36 cellular contexts compared by ENCODE assay signal in genomic region chr4:19772581-19772980, GRCh38.
"Had no signal": no experiment of that assay in that cellular context is flagged by ENCODE, and none has a peak within 500 bp of the region (broad histone marks: within the 10 kb centered on the region; RNA-seq: fewer than 3 reads in every experiment).

No MANE protein-coding gene starts in this region.

- H3K27ac ChIP-seq: ascending aorta, cardiac muscle cell, VCaP had no signal

- H3K27me3 Mint-ChIP-seq: activated B cell treated with CpG ODN at 0.5 μM for 24 hours; activated CD4-positive, alpha-beta memory T cell treated with anti-CD3 and anti-CD28 coated beads for 36 hours; activated CD4-positive, alpha-beta T cell treated with anti-CD3 and anti-CD28 coated beads, Interleukin-2, amount 10 ng/mL, durations not matched to agents 24 days and 14 days; activated CD8-positive, alpha-beta T cell treated with anti-CD3 and anti-CD28 coated beads for 36 hours; activated naive CD8-positive, alpha-beta T cell treated with anti-CD3 and anti-CD28 coated beads for 36 hours; activated T-helper 17 cell treated with anti-CD3 and anti-CD28 coated beads, Interleukin-2, amount 50 U/mL, for 72 hours; brain; central memory CD8-positive, alpha-beta T cell had no signal

- ATAC-seq: activated CD8-positive, alpha-beta T cell treated with anti-CD3 and anti-CD28 coated beads for 36 hours; activated naive CD4-positive, alpha-beta T cell treated with anti-CD3 and anti-CD28 coated beads, Interleukin-2, amount 50 U/mL, for 72 hours; activated T-cell treated with anti-CD3 and anti-CD28 coated beads, Interleukin-2, amount 50 U/mL, for 4 hours; activated T-cell treated with anti-CD3 and anti-CD28 coated beads, Interleukin-2, amount 50 U/mL, for 72 hours; activated T-helper 17 cell treated with anti-CD3 and anti-CD28 coated beads, Interleukin-2, amount 50 U/mL, for 72 hours had no signal

- H3K27me3 ChIP-seq: ascending aorta, cardiac muscle cell had no signal

- H3K4me3 Mint-ChIP-seq: activated B cell treated with CpG ODN at 0.5 μM for 24 hours; activated CD4-positive, alpha-beta memory T cell treated with anti-CD3 and anti-CD28 coated beads for 36 hours; activated CD4-positive, alpha-beta T cell treated with anti-CD3 and anti-CD28 coated beads, Interleukin-2, amount 10 ng/mL, durations not matched to agents 24 days and 14 days; activated CD8-positive, alpha-beta T cell treated with anti-CD3 and anti-CD28 coated beads for 36 hours; activated naive CD4-positive, alpha-beta T cell treated with anti-CD3 and anti-CD28 coated beads for 36 hours; activated naive CD8-positive, alpha-beta T cell treated with anti-CD3 and anti-CD28 coated beads for 36 hours; activated T-cell treated with anti-CD3 and anti-CD28 coated beads, Interleukin-2, amount 50 U/mL, for 4 hours; activated T-cell treated with anti-CD3 and anti-CD28 coated beads, Interleukin-2, amount 50 U/mL, for 72 hours; activated T-helper 1 cell treated with anti-CD3 and anti-CD28 coated beads, Interleukin-12 subunit alpha, Interleukin-12 subunit beta, Interleukin-2, Interleukin-4 antibody, amounts not matched to agents 30 ng/mL and 10 ng/mL and 1 ng/mL, durations not matched to agents 14 hours and 24 hours and 36 hours; activated T-helper 17 cell treated with anti-CD3 and anti-CD28 coated beads, Interleukin-2, amount 50 U/mL, for 72 hours; brain; central memory CD8-positive, alpha-beta T cell; T-helper 1 cell treated with Interleukin-12 subunit alpha and Interleukin-12 subunit beta and Interleukin-4 antibody, amounts not matched to agents 30 μg/mL and 1 μg/mL, for 36 hours; T-helper 2 cell treated with Interferon-gamma antibody and Interleukin-4, amounts not matched to agents 5 μg/mL and 100 μg/mL, for 36 hours had no signal

- H3K27ac Mint-ChIP-seq: activated B cell treated with CpG ODN at 0.5 μM for 24 hours; activated CD4-positive, alpha-beta memory T cell treated with anti-CD3 and anti-CD28 coated beads for 36 hours; activated CD4-positive, alpha-beta T cell treated with anti-CD3 and anti-CD28 coated beads, Interleukin-2, amount 10 ng/mL, durations not matched to agents 24 days and 14 days; activated CD8-positive, alpha-beta T cell treated with anti-CD3 and anti-CD28 coated beads for 36 hours; activated naive CD4-positive, alpha-beta T cell treated with anti-CD3 and anti-CD28 coated beads for 36 hours; activated naive CD4-positive, alpha-beta T cell treated with anti-CD3 and anti-CD28 coated beads, Interleukin-2, amount 50 U/mL, for 72 hours; activated naive CD8-positive, alpha-beta T cell treated with anti-CD3 and anti-CD28 coated beads for 36 hours; activated T-cell treated with anti-CD3 and anti-CD28 coated beads, Interleukin-2, amount 50 U/mL, for 72 hours; activated T-helper 1 cell treated with anti-CD3 and anti-CD28 coated beads, Interleukin-12 subunit alpha, Interleukin-12 subunit beta, Interleukin-2, Interleukin-4 antibody, amounts not matched to agents 30 ng/mL and 10 ng/mL and 1 ng/mL, durations not matched to agents 14 hours and 24 hours and 36 hours; activated T-helper 17 cell treated with anti-CD3 and anti-CD28 coated beads, Interleukin-2, amount 50 U/mL, for 72 hours; brain; T-helper 1 cell treated with Interleukin-12 subunit alpha and Interleukin-12 subunit beta and Interleukin-4 antibody, amounts not matched to agents 30 μg/mL and 1 μg/mL, for 36 hours; T-helper 2 cell treated with Interferon-gamma antibody and Interleukin-4, amounts not matched to agents 5 μg/mL and 100 μg/mL, for 36 hours had no signal

- H3K4me3 ChIP-seq: ascending aorta, cardiac muscle cell had no signal

- H3K9me3 ChIP-seq: ascending aorta had no signal

- H3K4me1 Mint-ChIP-seq: activated B cell treated with CpG ODN at 0.5 μM for 24 hours; activated CD4-positive, alpha-beta T cell treated with anti-CD3 and anti-CD28 coated beads, Interleukin-2, amount 10 ng/mL, durations not matched to agents 24 days and 14 days; activated naive CD8-positive, alpha-beta T cell treated with anti-CD3 and anti-CD28 coated beads for 36 hours; activated T-helper 17 cell treated with anti-CD3 and anti-CD28 coated beads, Interleukin-2, amount 50 U/mL, for 72 hours; central memory CD8-positive, alpha-beta T cell had no signal

- H3K36me3 ChIP-seq: ascending aorta, cardiac muscle cell had no signal

- H3K4me1 ChIP-seq: ascending aorta had no signal

- H3K36me3 Mint-ChIP-seq: activated CD4-positive, alpha-beta memory T cell treated with anti-CD3 and anti-CD28 coated beads for 36 hours; activated naive CD8-positive, alpha-beta T cell treated with anti-CD3 and anti-CD28 coated beads for 36 hours; brain had no signal

- DNase-seq: activated B cell treated with CpG ODN at 0.5 μM for 24 hours; activated CD4-positive, alpha-beta memory T cell treated with anti-CD3 and anti-CD28 coated beads for 36 hours; activated CD4-positive, alpha-beta T cell treated with anti-CD3 and anti-CD28 coated beads for 4 hours; activated CD4-positive, alpha-beta T cell treated with anti-CD3 and anti-CD28 coated beads, Interleukin-2, amount 10 ng/mL, durations not matched to agents 24 days and 14 days; activated CD4-positive, alpha-beta T cell treated with anti-CD3 and anti-CD28 coated beads, Interleukin-2, amount 50 U/mL, for 1 hour; activated CD4-positive, alpha-beta T cell treated with anti-CD3 and anti-CD28 coated beads, Interleukin-2, amount 50 U/mL, for 4 hours; activated CD4-positive, CD25-positive, alpha-beta regulatory T cell treated with anti-CD3 and anti-CD28 coated beads, Interleukin-2, amount 50 U/mL, for 72 hours; activated CD8-positive, alpha-beta memory T cell treated with anti-CD3 and anti-CD28 coated beads, Interleukin-2, amount 50 U/mL, for 4 hours; activated CD8-positive, alpha-beta T cell treated with anti-CD3 and anti-CD28 coated beads for 36 hours; activated effector memory CD4-positive, alpha-beta T cell treated with anti-CD3 and anti-CD28 coated beads, Interleukin-2, amount 50 U/mL, for 16 hours; activated gamma-delta T cell treated with Interleukin-2 at 50 U/mL for 16 hours; activated naive CD4-positive, alpha-beta T cell; activated naive CD4-positive, alpha-beta T cell treated with anti-CD3 and anti-CD28 coated beads for 36 hours; activated naive CD4-positive, alpha-beta T cell treated with anti-CD3 and anti-CD28 coated beads, Interleukin-2, amount 50 U/mL, for 16 hours; activated naive CD8-positive, alpha-beta T cell treated with anti-CD3 and anti-CD28 coated beads for 36 hours; activated T-cell treated with anti-CD3 and anti-CD28 coated beads for 4 hours; activated T-cell treated with anti-CD3 and anti-CD28 coated beads, Interleukin-2, amount 50 U/mL, for 1 hour; activated T-cell treated with anti-CD3 and anti-CD28 coated beads, Interleukin-2, amount 50 U/mL, for 4 hours; activated T-cell treated with anti-CD3 and anti-CD28 coated beads, Interleukin-2, amount 50 U/mL, for 72 hours; amygdala; anterior cingulate cortex; caudate nucleus; cerebellar nuclear complex; T-helper 1 cell; T-helper 2 cell; T-helper 9 cell had no signal
